Comparison of ENCODE assay signal across 8 cellular contexts in genomic region chr1:232880354-232880753, GRCh38.
DNase-seq lines count a peak whose midpoint lies in the region; ATAC-seq and TF ChIP-seq lines count a peak whose summit lies in the region.

No MANE protein-coding gene starts in this region.

- H3K4me3 Mint-ChIP-seq in CD4-positive, alpha-beta T cell, result no peak overlapping the region
- H3K4me3 Mint-ChIP-seq in T-cell, result no peak overlapping the region

- H3K4me3 ChIP-seq in heart left ventricle (no peak overlapping the region), right atrium auricular region (no peak overlapping the region), PC-9 (no peak overlapping the region)

- TF ChIP-seq POLR2A in heart left ventricle (IDR thresholded peaks at IDR 0.05), result no peak

- CTCF ChIA-PET in PC-9 (lab: Charles Lee) (no interaction called here), T-cell (lab: Charles Lee) (interaction anchor here in 1 of 2 donors (0.6 kb wide), 1 partner anchor 8 kb away, joined by 3 read pairs; no protein-coding TSS in a partner anchor)
- CTCF ChIA-PET in CD4-positive, alpha-beta T cell (lab: Charles Lee), result no interaction called here

- H3K36me3 Mint-ChIP-seq in CD4-positive, alpha-beta T cell (ENCODE audit: low read depth), result no peaks in the 10 kb centered on the region
- H3K36me3 Mint-ChIP-seq in T-cell, result no peaks in the 10 kb centered on the region

- DNase-seq in heart left ventricle, result no peak
- DNase-seq in right atrium auricular region (ENCODE audit: low spot score), result no peak
- no peak for DNase-seq in PC-9
- DNase-seq in fibroblast of the conjunctiva (ENCODE audit: low read depth), result peak; percentile 16
- peak; percentile 49 for DNase-seq in superior temporal gyrus (ENCODE audit: extremely low spot score)
- no peak for DNase-seq in CD4-positive, alpha-beta T cell
- DNase-seq in T-cell, result no peak

- no peaks in the 10 kb centered on the region for H3K27me3 Mint-ChIP-seq in CD4-positive, alpha-beta T cell
- no peaks in the 10 kb centered on the region for H3K27me3 Mint-ChIP-seq in T-cell

- H3K27ac Mint-ChIP-seq in CD4-positive, alpha-beta T cell, result no peak overlapping the region
- no peak overlapping the region for H3K27ac Mint-ChIP-seq in T-cell

- H3K4me1 Mint-ChIP-seq in CD4-positive, alpha-beta T cell (ENCODE audit: low read depth), result no peaks in the 10 kb centered on the region
- peaks cover 2 to 4% (median 4%) of the 10 kb centered on the region in 3 donors for H3K4me1 Mint-ChIP-seq in T-cell

- H3K36me3 ChIP-seq in heart left ventricle, result no peaks in the 10 kb centered on the region
- H3K36me3 ChIP-seq in right atrium auricular region, result no peaks in the 10 kb centered on the region
- no peaks in the 10 kb centered on the region for H3K36me3 ChIP-seq in PC-9 (ENCODE audit: low read depth)

- peak in 11 of 12 donors; percentile 14 to 56 (median 36) for TF ChIP-seq CTCF in heart left ventricle (IDR thresholded peaks at IDR 0.05)
- peak in 1 of 2 donors; percentile 54 for TF ChIP-seq CTCF in right atrium auricular region (IDR thresholded peaks at IDR 0.05)
- TF ChIP-seq CTCF in PC-9 (conservative IDR thresholded peaks at IDR 0.05), result peak; percentile 69
- no peak for TF ChIP-seq CTCF in CD4-positive, alpha-beta T cell (IDR thresholded peaks at IDR 0.05)

- ATAC-seq in heart left ventricle (no peak), GM21576 (IDR thresholded peaks at IDR 0.05; ENCODE audit: unreplicated experiment) (no peak), T-cell (replicated peaks in 1 of 4) (no peak)
- no peak for ATAC-seq in CD4-positive, alpha-beta T cell (ENCODE audit: poor library complexity)

- H3K27ac ChIP-seq in heart left ventricle (no peak overlapping the region), right atrium auricular region (no peak overlapping the region), PC-9 (no peak overlapping the region)
- no peak overlapping the region for H3K27ac ChIP-seq in CD4-positive, alpha-beta T cell (ENCODE audit: low read depth, low read length)

- H3K9me3 ChIP-seq in heart left ventricle, result no peaks in the 10 kb centered on the region
- no peaks in the 10 kb centered on the region for H3K9me3 ChIP-seq in right atrium auricular region
- H3K9me3 ChIP-seq in PC-9 (ENCODE audit: insufficient read depth, low read depth), result 0 out of 2 replicates have a peak, but pooled peaks cover 3% of the 10 kb centered on the region
- no peaks in the 10 kb centered on the region for H3K9me3 ChIP-seq in CD4-positive, alpha-beta T cell (ENCODE audit: control insufficient read depth, low read length)

- intact Hi-C loops in heart left ventricle (cut with DNase I), result no loop called here
- intact Hi-C loops in PC-9 (cut with micrococcal nuclease; ENCODE audit: unreplicated experiment), result no loop called here
- intact Hi-C loops in CD4-positive, alpha-beta T cell (cut with DNase I, micrococcal nuclease), result no loop called here

- no peak overlapping the region for H3K4me2 ChIP-seq in PC-9

- BruUV-seq in PC-9 (replicated peaks; lab: Mats Ljungman, UMichigan), result no TSS peak

- H3K9me3 Mint-ChIP-seq in CD4-positive, alpha-beta T cell, result no peaks in the 10 kb centered on the region
- no peaks in the 10 kb centered on the region for H3K9me3 Mint-ChIP-seq in T-cell

- H3K9me2 ChIP-seq in PC-9 (ENCODE audit: insufficient read depth), result no peaks in the 10 kb centered on the region

- H2AFZ ChIP-seq in PC-9, result no peak overlapping the region

- H3K27me3 ChIP-seq in heart left ventricle (no peaks in the 10 kb centered on the region), right atrium auricular region (no peaks in the 10 kb centered on the region), PC-9 (ENCODE audit: insufficient read depth, low read depth) (no peaks in the 10 kb centered on the region)
- H3K27me3 ChIP-seq in CD4-positive, alpha-beta T cell (ENCODE audit: control insufficient read depth, insufficient read depth, low read length), result no peaks in the 10 kb centered on the region

- WGBS in heart left ventricle, 4 donors, result 39 to 56% (median 44%) methylated on average over 3 of the region's 3 CpGs

- POLR2A ChIA-PET in PC-9 (lab: Charles Lee; ENCODE audit: unreplicated experiment), result no interaction called here
- POLR2A ChIA-PET in CD4-positive, alpha-beta T cell (lab: Charles Lee), result no interaction called here
- POLR2A ChIA-PET in T-cell (lab: Charles Lee), result no interaction called here

- H3K4me1 ChIP-seq in heart left ventricle (no peaks in the 10 kb centered on the region), right atrium auricular region (no peaks in the 10 kb centered on the region), PC-9 (replicated peaks; ENCODE audit: insufficient read depth) (no peaks in the 10 kb centered on the region)

- H4K20me1 ChIP-seq in PC-9 (ENCODE audit: insufficient read depth), result no peaks in the 10 kb centered on the region

- H3F3A ChIP-seq in PC-9 (ENCODE audit: insufficient read depth, low read depth), result no peaks in the 10 kb centered on the region

- no peaks in the 10 kb centered on the region for H3K79me2 ChIP-seq in PC-9 (ENCODE audit: low read depth)

Comparison
In these comparisons a context has a peak if more than half of its experiments do, and no peak if none do; other contexts are left out.
1. DNase-seq: peak in fibroblast of the conjunctiva (single experiment) and superior temporal gyrus (single experiment); none in heart left ventricle (0 of 5), right atrium auricular region (single experiment), PC-9 (0 of 2), CD4-positive, alpha-beta T cell (0 of 10) and T-cell (0 of 34).